In genomic region chr1:27671964-27672749, GRCh38 we compare ENCODE assay signal across 8 cellular contexts. TPM values are rescaled to one million over a fixed set of nuclear protein-coding genes. Genes with fewer than 3 reads are reported as not detected.
DNase-seq lines count a peak whose midpoint lies in the region; ATAC-seq and TF ChIP-seq lines count a peak whose summit lies in the region.

IFI6 (minus strand) TSS chr1:27672192; CDS start chr1:27669314, 2,878 bp downstream.

- H3K9me3 ChIP-seq in T-helper 17 cell (ENCODE audit: control insufficient read depth, low read length, poor library complexity, severe bottlenecking) (no peaks in the 10 kb centered on the region), aorta (ENCODE audit: control insufficient read depth, low read length) (no peaks in the 10 kb centered on the region)

- intact Hi-C loops in left ventricle myocardium superior (cut with micrococcal nuclease): no loop called here
- intact Hi-C loops in aorta (cut with DNase I): loop anchor here (2.0 to 5.0 kb wide), 3 partner anchors 55 to 101 kb away; partner anchors contain the start of gene STX12 (in 2 of the 2)

- DNase-seq in NCI-H146 treated with DMSO at 0.1 percent for 48 hours (lab: John Stamatoyannopoulos, UW; ENCODE audit: unreplicated experiment): peak; percentile 72
- DNase-seq in T-helper 17 cell: peak; percentile 45 to 68 (median 51)
- DNase-seq in anterior cingulate cortex (lab: John Stamatoyannopoulos, UW): peak; percentile 41 to 96 (median 86)
- peak; percentile 85 for DNase-seq in left ventricle myocardium superior
- DNase-seq in pulmonary artery endothelial cell (ENCODE audit: low read depth, low spot score): peak; percentile 87
- DNase-seq in aorta: peak; percentile 92 to 93

- H3K27me3 ChIP-seq in aorta (ENCODE audit: control insufficient read depth in 1 of 2, insufficient read depth in 2 of 2, low read length in 1 of 2): no peaks in the 10 kb centered on the region

- H3K27ac Mint-ChIP-seq in T-helper 17 cell: peak within 1 kb of the TSS; percentile 94

- H3K4me1 Mint-ChIP-seq in T-helper 17 cell: peaks cover 28% of the 10 kb centered on the region

- no peaks in the 10 kb centered on the region for H3K27me3 Mint-ChIP-seq in T-helper 17 cell

- ATAC-seq in HG02759 (IDR thresholded peaks at IDR 0.05; ENCODE audit: unreplicated experiment) (peak; percentile 81), T-helper 17 cell (peak; percentile 94), left ventricle myocardium superior (peak; percentile 97), aorta (ENCODE audit: low FRiP score) (peak; percentile 98)

- peak; percentile 37; the same call in 1 of the 2 replicates for TF ChIP-seq CTCF in GM12874 (IDR thresholded peaks at IDR 0.05; ENCODE audit: insufficient read depth, low read depth, low read length)

- peak within 1 kb of the TSS; percentile 69 to 96 for H3K27ac ChIP-seq in aorta (ENCODE audit: low read depth in 1 of 2, low read length in 2 of 2)

- H3K4me1 ChIP-seq in aorta (ENCODE audit: control insufficient read depth in 1 of 2, insufficient read depth in 2 of 2, low read length in 2 of 2): peaks cover 0 to 4% of the 10 kb centered on the region in 2 donors

- peak within 1 kb of the TSS; percentile 95 for H3K4me3 Mint-ChIP-seq in T-helper 17 cell

- H3K36me3 ChIP-seq in aorta (ENCODE audit: control insufficient read depth in 1 of 2, insufficient read depth in 2 of 2, low read length in 1 of 2): no peaks in the 10 kb centered on the region

- WGBS in aorta, 2 donors: 0% methylated on average over 10 of the region's 10 CpGs

- H3K4me3 ChIP-seq in aorta (ENCODE audit: low read length in 2 of 2): peak within 1 kb of the TSS; percentile 32 to 72

- H3K36me3 Mint-ChIP-seq in T-helper 17 cell (ENCODE audit: low read depth): peaks cover 2% of the 10 kb centered on the region

RNA-seq across cellular contexts. Expression of gene IFI6, which starts in this region (rescaled TPM):
- total RNA-seq in T-helper 17 cell: 10 to 100 TPM; 25.7 to 26.4 TPM
- total RNA-seq in left ventricle myocardium superior: 34.5 TPM
- 41.0 and 41.1 TPM in 2 replicates for total RNA-seq in pulmonary artery endothelial cell
- total RNA-seq in aorta: 100 to 1,000 TPM; 116 to 143 TPM
- 100 to 1,000 TPM in 1 of 2 donors, 10 to 100 TPM in 1; 85.3 to 170 TPM for polyA plus RNA-seq in aorta

Comparison
In these comparisons a context has a peak if more than half of its experiments do, and no peak if none do; other contexts are left out.
1. Peak in every context shown above with its lines: DNase-seq, ATAC-seq, H3K4me3 ChIP-seq and H3K27ac ChIP-seq.